23 cellular contexts compared by ENCODE assay signal in genomic region chr1:69203166-69203565, GRCh38.
DNase-seq lines count a peak whose midpoint lies in the region; ATAC-seq lines count a peak whose summit lies in the region.
"Had no signal": no experiment of that assay in that cellular context is flagged by ENCODE, and none has a peak within 500 bp of the region (broad histone marks: within the 10 kb centered on the region; RNA-seq: fewer than 3 reads in every experiment).

No MANE protein-coding gene starts in this region.

- DNase-seq in NCI-H226, result peak; percentile 64
- DNase-seq: 8988T; ACHN; AML-193; BE2C; C1 segment of cervical spinal cord; Caco-2; Calu3; CD4-positive, alpha-beta memory T cell; CD4-positive, alpha-beta T cell; CD4-positive, CD25-positive, alpha-beta regulatory T cell; CD8-positive, alpha-beta memory T cell; CD8-positive, alpha-beta T cell; COR-L47; DMS 273 treated with DMSO at 0.1 percent for 48 hours; DMS153; DMS53; DMS79; DMS79 treated with DMSO at 0.1 percent for 48 hours; DND-41; EL had no signal

- ATAC-seq in GM18873 (IDR thresholded peaks at IDR 0.05; ENCODE audit: low FRiP score, unreplicated experiment), result no peak
- ATAC-seq: A549; CD8-positive, alpha-beta T cell had no signal
